In the genomic region with DNA sequence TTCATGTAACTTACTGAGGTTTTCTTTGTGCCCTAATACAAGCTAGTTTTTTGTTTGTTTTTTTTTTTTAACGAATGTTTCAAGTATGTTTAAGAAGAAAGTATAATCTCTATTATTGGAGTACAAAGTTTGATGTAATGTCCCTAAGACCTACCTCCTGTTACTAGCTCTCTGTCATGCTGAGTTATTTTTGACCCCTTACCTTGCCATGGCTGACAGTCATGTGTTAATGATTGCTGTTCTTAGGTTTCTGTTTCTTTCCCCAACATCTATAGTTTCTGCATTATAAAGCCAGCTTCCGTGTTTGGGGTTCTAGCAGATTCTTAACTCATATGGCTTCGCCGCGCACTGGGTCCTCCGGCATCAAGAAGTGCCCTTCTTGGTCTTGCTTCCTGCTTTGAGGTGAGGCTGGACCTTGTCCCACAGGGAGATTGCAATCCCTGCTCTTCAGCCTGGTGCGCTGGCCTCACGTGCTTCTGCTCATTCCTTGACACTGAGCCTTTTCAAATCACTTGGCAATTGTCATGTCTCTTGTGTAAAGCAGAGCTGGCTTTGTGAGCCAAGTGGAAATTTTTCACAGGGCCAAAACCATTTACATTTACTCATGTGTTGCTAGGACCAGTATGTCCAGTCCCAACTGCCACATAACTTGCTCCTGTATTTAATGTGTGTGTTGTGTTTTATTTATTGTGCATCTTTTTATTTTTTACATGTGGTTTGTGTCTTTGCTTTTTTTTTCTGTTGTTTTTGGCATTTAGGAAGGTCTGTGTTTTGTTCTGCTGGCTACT, we compare ENCODE assay signal across 1 cellular context.
TF ChIP-seq lines count a peak whose summit lies in the region.

No MANE protein-coding gene starts in this region.

TF ChIP-seq in GM12878, 131 proteins besides CTCF, POLR2A, EP300 and RAD21 (continued from another document):
- TF ChIP-seq, protein P1, sequence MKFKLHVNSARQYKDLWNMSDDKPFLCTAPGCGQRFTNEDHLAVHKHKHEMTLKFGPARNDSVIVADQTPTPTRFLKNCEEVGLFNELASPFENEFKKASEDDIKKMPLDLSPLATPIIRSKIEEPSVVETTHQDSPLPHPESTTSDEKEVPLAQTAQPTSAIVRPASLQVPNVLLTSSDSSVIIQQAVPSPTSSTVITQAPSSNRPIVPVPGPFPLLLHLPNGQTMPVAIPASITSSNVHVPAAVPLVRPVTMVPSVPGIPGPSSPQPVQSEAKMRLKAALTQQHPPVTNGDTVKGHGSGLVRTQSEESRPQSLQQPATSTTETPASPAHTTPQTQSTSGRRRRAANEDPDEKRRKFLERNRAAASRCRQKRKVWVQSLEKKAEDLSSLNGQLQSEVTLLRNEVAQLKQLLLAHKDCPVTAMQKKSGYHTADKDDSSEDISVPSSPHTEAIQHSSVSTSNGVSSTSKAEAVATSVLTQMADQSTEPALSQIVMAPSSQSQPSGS (IDR thresholded peaks at IDR 0.05; ENCODE audit: low read length): no peak
- TF ChIP-seq TCF7 (IDR thresholded peaks at IDR 0.05; ENCODE audit: borderline replicate concordance) (no peak), MYC (IDR thresholded peaks at IDR 0.05; ENCODE audit: insufficient read depth, insufficient read length, insufficient replicate concordance, low read length, severe bottlenecking) (no peak), MEF2B (IDR thresholded peaks at IDR 0.05; ENCODE audit: partially characterized antibody, poor library complexity, severe bottlenecking) (no peak), SMC3 (IDR thresholded peaks at IDR 0.05; ENCODE audit: borderline replicate concordance, low read length) (no peak), ZNF207 (IDR thresholded peaks at IDR 0.05; ENCODE audit: borderline replicate concordance) (no peak), YY1 (IDR thresholded peaks at IDR 0.05; ENCODE audit: low read depth, low read length) (no peak), FOXK2 (IDR thresholded peaks at IDR 0.05) (no peak), ZNF217 (IDR thresholded peaks at IDR 0.05) (no peak)
- TF ChIP-seq, protein P2, sequence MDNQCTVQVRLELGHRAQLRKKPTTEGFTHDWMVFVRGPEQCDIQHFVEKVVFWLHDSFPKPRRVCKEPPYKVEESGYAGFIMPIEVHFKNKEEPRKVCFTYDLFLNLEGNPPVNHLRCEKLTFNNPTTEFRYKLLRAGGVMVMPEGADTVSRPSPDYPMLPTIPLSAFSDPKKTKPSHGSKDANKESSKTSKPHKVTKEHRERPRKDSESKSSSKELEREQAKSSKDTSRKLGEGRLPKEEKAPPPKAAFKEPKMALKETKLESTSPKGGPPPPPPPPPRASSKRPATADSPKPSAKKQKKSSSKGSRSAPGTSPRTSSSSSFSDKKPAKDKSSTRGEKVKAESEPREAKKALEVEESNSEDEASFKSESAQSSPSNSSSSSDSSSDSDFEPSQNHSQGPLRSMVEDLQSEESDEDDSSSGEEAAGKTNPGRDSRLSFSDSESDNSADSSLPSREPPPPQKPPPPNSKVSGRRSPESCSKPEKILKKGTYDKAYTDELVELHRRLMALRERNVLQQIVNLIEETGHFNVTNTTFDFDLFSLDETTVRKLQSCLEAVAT (IDR thresholded peaks at IDR 0.05): peak; percentile 37; the same call in 1 of the 2 replicates
- TF ChIP-seq, protein P3, sequence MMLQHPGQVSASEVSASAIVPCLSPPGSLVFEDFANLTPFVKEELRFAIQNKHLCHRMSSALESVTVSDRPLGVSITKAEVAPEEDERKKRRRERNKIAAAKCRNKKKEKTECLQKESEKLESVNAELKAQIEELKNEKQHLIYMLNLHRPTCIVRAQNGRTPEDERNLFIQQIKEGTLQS (IDR thresholded peaks at IDR 0.05; ENCODE audit: borderline replicate concordance, extremely low read depth, low read depth, low read length): no peak
TF ChIP-seq in GM12878: peak in this region for 3.
